Comparison of ENCODE assay signal across 8 cellular contexts in the genomic region with DNA sequence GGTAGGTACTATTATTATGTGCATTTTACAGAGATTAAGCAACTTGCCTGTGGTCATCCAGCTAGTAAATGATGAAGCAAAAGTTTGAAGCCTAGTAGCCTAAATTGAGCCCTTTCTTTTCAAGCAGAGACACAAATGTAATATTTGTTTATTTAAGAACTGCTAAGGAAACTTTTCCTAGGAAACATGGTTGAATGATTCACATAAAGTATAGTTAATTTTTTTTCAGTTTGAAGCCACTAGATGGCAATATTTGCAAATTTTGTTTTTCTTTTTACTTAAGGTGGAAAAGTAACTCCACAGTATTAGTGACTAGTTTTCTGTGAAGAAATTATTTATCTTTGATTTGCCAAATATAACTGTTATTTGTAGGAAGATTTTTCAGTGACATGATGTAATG. TPM values are rescaled to one million over a fixed set of nuclear protein-coding genes. Genes with fewer than 3 reads are reported as not detected.
DNase-seq lines count a peak whose midpoint lies in the region; ATAC-seq, FAIRE-seq and TF ChIP-seq lines count a peak whose summit lies in the region.

No MANE protein-coding gene starts in this region.

- no peaks in the 10 kb centered on the region for H4K20me1 ChIP-seq in astrocyte (ENCODE audit: insufficient read depth, low read length)

- H2BK12ac ChIP-seq in mesenchymal stem cell (ENCODE audit: low read length in 2 of 2) = no peak overlapping the region

- H3K79me2 ChIP-seq in astrocyte (ENCODE audit: insufficient read depth, low read length) = no peaks in the 10 kb centered on the region

- no peak overlapping the region for H3K27ac ChIP-seq in astrocyte (ENCODE audit: low read depth, low read length)
- H3K27ac ChIP-seq in mesenchymal stem cell (ENCODE audit: low read length, poor library complexity, severe bottlenecking) = no peak overlapping the region
- no peak overlapping the region for H3K27ac ChIP-seq in caudate nucleus (ENCODE audit: low read depth, low read length)

- H2AFZ ChIP-seq in astrocyte (ENCODE audit: low read depth, low read length) (no peak overlapping the region), mesenchymal stem cell (ENCODE audit: low read depth, low read length) (no peak overlapping the region)

- no peaks in the 10 kb centered on the region for H3K27me3 Mint-ChIP-seq in astrocyte (ENCODE audit: low read depth, unreplicated experiment)

- H2AK5ac ChIP-seq in mesenchymal stem cell (ENCODE audit: low read length, severe bottlenecking) = no peak overlapping the region

- H3K4me2 ChIP-seq in astrocyte (ENCODE audit: low read length) (peak overlapping the region; percentile 26), mesenchymal stem cell (ENCODE audit: low read length, poor library complexity, severe bottlenecking) (no peak overlapping the region)

- DNase-seq in DMS 273 (lab: John Stamatoyannopoulos, UW; ENCODE audit: unreplicated experiment) (peak; percentile 32), LHCN-M2 (ENCODE audit: low read depth) (peak; percentile 56), astrocyte (ENCODE audit: low read depth) (peak; percentile 18), mesenchymal stem cell (peak; percentile 58), caudate nucleus (lab: John Stamatoyannopoulos, UW) (no peak)
- no peak for DNase-seq in activated naive CD4-positive, alpha-beta T cell (lab: John Stamatoyannopoulos, UW)
- DNase-seq in activated CD4-positive, alpha-beta T cell treated with anti-CD3 and anti-CD28 coated beads, Interleukin-2, amount 50 U/mL, for 1 hour = no peak

- TF ChIP-seq CTCF in astrocyte (IDR thresholded peaks at IDR 0.05; ENCODE audit: insufficient read depth, low read depth, low read length) = peak; percentile 34

- no peaks in the 10 kb centered on the region for H3K36me3 Mint-ChIP-seq in astrocyte (ENCODE audit: low read depth, unreplicated experiment)

- ATAC-seq in GM21786 (IDR thresholded peaks at IDR 0.05; ENCODE audit: unreplicated experiment) = no peak

- H2BK15ac ChIP-seq in mesenchymal stem cell (ENCODE audit: low read depth, poor library complexity, severe bottlenecking) = no peak overlapping the region

- H3K9me3 ChIP-seq in astrocyte (ENCODE audit: insufficient read depth, low read depth, low read length) = no peaks in the 10 kb centered on the region
- H3K9me3 ChIP-seq in mesenchymal stem cell (ENCODE audit: control insufficient read depth, low read length) = peaks cover 3% of the 10 kb centered on the region

- no peaks in the 10 kb centered on the region for H3K27me3 ChIP-seq in astrocyte (ENCODE audit: insufficient read depth, low read length)
- no peaks in the 10 kb centered on the region for H3K27me3 ChIP-seq in mesenchymal stem cell (ENCODE audit: control insufficient read depth in 1 of 2, insufficient read depth in 1 of 2, low read length in 2 of 2)

- peaks cover 8% of the 10 kb centered on the region for H3K4me1 Mint-ChIP-seq in astrocyte (ENCODE audit: low read depth, unreplicated experiment)

- no peak overlapping the region for H3K27ac Mint-ChIP-seq in astrocyte (ENCODE audit: unreplicated experiment)

- H2BK5ac ChIP-seq in mesenchymal stem cell (ENCODE audit: low read depth, low read length, poor library complexity, severe bottlenecking) = no peak overlapping the region

- no peak overlapping the region for H3K4me3 ChIP-seq in astrocyte (ENCODE audit: insufficient read depth, low read depth, low read length)
- H3K4me3 ChIP-seq in mesenchymal stem cell (ENCODE audit: insufficient read depth in 1 of 2, low read depth in 1 of 2, low read length in 2 of 2) = no peak overlapping the region

- H3K36me3 ChIP-seq in astrocyte (ENCODE audit: insufficient read depth, low read length) (no peaks in the 10 kb centered on the region), mesenchymal stem cell (ENCODE audit: control insufficient read depth in 1 of 2, insufficient read depth in 2 of 2, low read depth in 1 of 2, low read length in 2 of 2) (no peaks in the 10 kb centered on the region)

- H3K9ac ChIP-seq in astrocyte (ENCODE audit: low read length) = no peak overlapping the region
- peak overlapping the region; percentile 8 for H3K9ac ChIP-seq in mesenchymal stem cell (ENCODE audit: low read length)

- no peak overlapping the region for H3K4me3 Mint-ChIP-seq in astrocyte (ENCODE audit: unreplicated experiment)

- no peak overlapping the region for H4K91ac ChIP-seq in mesenchymal stem cell (ENCODE audit: low read length)

- H3K18ac ChIP-seq in mesenchymal stem cell (ENCODE audit: low read depth in 1 of 2, low read length in 2 of 2) = no peak overlapping the region

- no peaks in the 10 kb centered on the region for H3K9me3 Mint-ChIP-seq in astrocyte (ENCODE audit: unreplicated experiment)

- H3K4me1 ChIP-seq in astrocyte (ENCODE audit: insufficient read depth, low read length) (peaks cover 11% of the 10 kb centered on the region), mesenchymal stem cell (ENCODE audit: control insufficient read depth, insufficient read depth, low read depth, low read length) (no peaks in the 10 kb centered on the region)

- no peaks in the 10 kb centered on the region for H3K79me1 ChIP-seq in mesenchymal stem cell (replicated peaks; ENCODE audit: low read length, poor library complexity, severe bottlenecking)

- H2BK120ac ChIP-seq in mesenchymal stem cell (ENCODE audit: low read depth, low read length) = no peak overlapping the region

- H3K4ac ChIP-seq in mesenchymal stem cell (ENCODE audit: low read depth in 1 of 2, low read length in 2 of 2) = no peak overlapping the region

- peak; percentile 93 for FAIRE-seq in astrocyte (lab: Jason Lieb, UNC)

- H3K14ac ChIP-seq in mesenchymal stem cell (ENCODE audit: low read length in 2 of 2) = no peak overlapping the region

- H4K8ac ChIP-seq in mesenchymal stem cell (ENCODE audit: low read length) = no peak overlapping the region

- H3K23ac ChIP-seq in mesenchymal stem cell (ENCODE audit: low read length in 2 of 2) = no peak overlapping the region

RNA-seq across cellular contexts. Expression of a gene that starts 52.8 kb away (rescaled TPM):
- total RNA-seq in LHCN-M2 (2014; rRNA removed) (33.3 and 45.5 TPM in 2 replicates), astrocyte (86.7 and 91.9 TPM in 2 replicates)
- 16.5 TPM for polyA plus RNA-seq in LHCN-M2 (2012)
- polyA plus RNA-seq in mesenchymal stem cell (2013, experiment 1 of 2) = 28.5 TPM
- 27.3 TPM for polyA plus RNA-seq in mesenchymal stem cell (2013, experiment 2 of 2)

Comparison
In these comparisons a context has a peak if more than half of its experiments do, and no peak if none do; other contexts are left out.
1. DNase-seq: peak in DMS 273 (single experiment), LHCN-M2 (single experiment), astrocyte (single experiment) and mesenchymal stem cell (single experiment); none in caudate nucleus (0 of 61), activated naive CD4-positive, alpha-beta T cell (0 of 4) and activated CD4-positive, alpha-beta T cell treated with anti-CD3 and anti-CD28 coated beads, Interleukin-2, amount 50 U/mL, for 1 hour (single experiment).